1 cellular context compared by ENCODE assay signal in the genomic region with DNA sequence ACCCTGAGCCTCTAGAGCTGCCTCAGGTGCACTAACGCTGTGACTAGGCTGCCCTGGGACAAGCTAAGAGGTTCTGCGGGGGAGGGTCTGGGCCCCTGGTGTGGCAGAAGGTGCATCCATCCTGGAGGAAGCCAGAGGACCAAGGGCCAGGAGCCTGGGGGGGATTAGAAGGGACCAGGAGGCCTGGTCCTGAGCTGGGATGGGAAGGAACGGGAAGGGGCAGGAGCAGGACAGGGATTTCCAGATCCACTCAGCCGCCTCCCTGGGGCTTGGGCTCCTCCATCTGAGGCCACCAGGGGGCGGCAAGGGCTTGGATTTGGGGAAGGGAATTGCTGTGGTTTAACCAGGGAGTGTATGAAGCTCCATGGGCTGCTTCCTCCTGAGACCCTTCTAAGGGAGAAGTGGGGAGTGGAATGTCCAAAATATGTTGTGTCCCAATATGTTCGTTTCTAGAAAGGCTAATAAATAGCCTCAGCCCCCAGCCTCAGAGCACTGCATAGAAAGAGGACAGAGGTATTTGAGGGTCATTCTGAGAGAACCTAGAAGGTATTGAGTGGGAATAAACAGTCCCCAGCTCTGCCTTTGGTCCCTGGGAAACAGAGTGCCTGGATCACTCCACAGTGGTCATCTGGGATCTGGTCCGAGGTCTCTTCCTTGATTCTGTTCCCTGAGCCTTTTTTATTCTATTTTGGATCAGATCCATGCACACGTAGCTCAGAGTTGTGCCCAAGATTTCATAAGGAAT.
A peak's percentile ranks its signal among the peaks of the same experiment; 100 is the strongest.
TF ChIP-seq lines count a peak whose summit lies in the region.

No MANE protein-coding gene starts in this region.

TF ChIP-seq in K562, 482 proteins besides CTCF, POLR2A, EP300 and RAD21 (continued from another document and continues in another):
- TF ChIP-seq, protein P1, sequence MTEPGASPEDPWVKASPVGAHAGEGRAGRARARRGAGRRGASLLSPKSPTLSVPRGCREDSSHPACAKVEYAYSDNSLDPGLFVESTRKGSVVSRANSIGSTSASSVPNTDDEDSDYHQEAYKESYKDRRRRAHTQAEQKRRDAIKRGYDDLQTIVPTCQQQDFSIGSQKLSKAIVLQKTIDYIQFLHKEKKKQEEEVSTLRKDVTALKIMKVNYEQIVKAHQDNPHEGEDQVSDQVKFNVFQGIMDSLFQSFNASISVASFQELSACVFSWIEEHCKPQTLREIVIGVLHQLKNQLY (CRISPR knock-in tag; conservative IDR thresholded peaks at IDR 0.05) = no peak
- TF ChIP-seq ESRRB (CRISPR knock-in tag; IDR thresholded peaks at IDR 0.05; ENCODE audit: borderline replicate concordance) = peak; percentile 7; the same call in 1 of the 2 replicates
- no peak; the same call in 1 of the 2 replicates for TF ChIP-seq TSC22D4 (tag; IDR thresholded peaks at IDR 0.05)
- TF ChIP-seq, protein P2, sequence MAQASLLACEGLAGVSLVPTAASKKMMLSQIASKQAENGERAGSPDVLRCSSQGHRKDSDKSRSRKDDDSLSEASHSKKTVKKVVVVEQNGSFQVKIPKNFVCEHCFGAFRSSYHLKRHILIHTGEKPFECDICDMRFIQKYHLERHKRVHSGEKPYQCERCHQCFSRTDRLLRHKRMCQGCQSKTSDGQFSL (CRISPR knock-in tag; IDR thresholded peaks at IDR 0.05) = no peak
- TF ChIP-seq, protein P2 (tag; IDR thresholded peaks at IDR 0.05) = no peak
- TF ChIP-seq, protein P3, sequence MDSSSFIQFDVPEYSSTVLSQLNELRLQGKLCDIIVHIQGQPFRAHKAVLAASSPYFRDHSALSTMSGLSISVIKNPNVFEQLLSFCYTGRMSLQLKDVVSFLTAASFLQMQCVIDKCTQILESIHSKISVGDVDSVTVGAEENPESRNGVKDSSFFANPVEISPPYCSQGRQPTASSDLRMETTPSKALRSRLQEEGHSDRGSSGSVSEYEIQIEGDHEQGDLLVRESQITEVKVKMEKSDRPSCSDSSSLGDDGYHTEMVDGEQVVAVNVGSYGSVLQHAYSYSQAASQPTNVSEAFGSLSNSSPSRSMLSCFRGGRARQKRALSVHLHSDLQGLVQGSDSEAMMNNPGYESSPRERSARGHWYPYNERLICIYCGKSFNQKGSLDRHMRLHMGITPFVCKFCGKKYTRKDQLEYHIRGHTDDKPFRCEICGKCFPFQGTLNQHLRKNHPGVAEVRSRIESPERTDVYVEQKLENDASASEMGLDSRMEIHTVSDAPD (CRISPR knock-in tag; IDR thresholded peaks at IDR 0.05) = no peak
- TF ChIP-seq, protein P4, sequence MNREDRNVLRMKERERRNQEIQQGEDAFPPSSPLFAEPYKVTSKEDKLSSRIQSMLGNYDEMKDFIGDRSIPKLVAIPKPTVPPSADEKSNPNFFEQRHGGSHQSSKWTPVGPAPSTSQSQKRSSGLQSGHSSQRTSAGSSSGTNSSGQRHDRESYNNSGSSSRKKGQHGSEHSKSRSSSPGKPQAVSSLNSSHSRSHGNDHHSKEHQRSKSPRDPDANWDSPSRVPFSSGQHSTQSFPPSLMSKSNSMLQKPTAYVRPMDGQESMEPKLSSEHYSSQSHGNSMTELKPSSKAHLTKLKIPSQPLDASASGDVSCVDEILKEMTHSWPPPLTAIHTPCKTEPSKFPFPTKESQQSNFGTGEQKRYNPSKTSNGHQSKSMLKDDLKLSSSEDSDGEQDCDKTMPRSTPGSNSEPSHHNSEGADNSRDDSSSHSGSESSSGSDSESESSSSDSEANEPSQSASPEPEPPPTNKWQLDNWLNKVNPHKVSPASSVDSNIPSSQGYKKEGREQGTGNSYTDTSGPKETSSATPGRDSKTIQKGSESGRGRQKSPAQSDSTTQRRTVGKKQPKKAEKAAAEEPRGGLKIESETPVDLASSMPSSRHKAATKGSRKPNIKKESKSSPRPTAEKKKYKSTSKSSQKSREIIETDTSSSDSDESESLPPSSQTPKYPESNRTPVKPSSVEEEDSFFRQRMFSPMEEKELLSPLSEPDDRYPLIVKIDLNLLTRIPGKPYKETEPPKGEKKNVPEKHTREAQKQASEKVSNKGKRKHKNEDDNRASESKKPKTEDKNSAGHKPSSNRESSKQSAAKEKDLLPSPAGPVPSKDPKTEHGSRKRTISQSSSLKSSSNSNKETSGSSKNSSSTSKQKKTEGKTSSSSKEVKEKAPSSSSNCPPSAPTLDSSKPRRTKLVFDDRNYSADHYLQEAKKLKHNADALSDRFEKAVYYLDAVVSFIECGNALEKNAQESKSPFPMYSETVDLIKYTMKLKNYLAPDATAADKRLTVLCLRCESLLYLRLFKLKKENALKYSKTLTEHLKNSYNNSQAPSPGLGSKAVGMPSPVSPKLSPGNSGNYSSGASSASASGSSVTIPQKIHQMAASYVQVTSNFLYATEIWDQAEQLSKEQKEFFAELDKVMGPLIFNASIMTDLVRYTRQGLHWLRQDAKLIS (CRISPR knock-in tag; IDR thresholded peaks at IDR 0.05) = 0 out of 2 replicates have a peak, but pooled peaks have one; percentile 45
- TF ChIP-seq PHF8 (IDR thresholded peaks at IDR 0.05; ENCODE audit: borderline replicate concordance, low read length) = no peak
- TF ChIP-seq ZNF561 (CRISPR knock-in tag; conservative IDR thresholded peaks at IDR 0.05) = no peak
- no peak for TF ChIP-seq SMARCB1 (IDR thresholded peaks at IDR 0.05; ENCODE audit: insufficient read length, low read depth)
- TF ChIP-seq MECOM (CRISPR knock-in tag; IDR thresholded peaks at IDR 0.05) = 0 out of 2 replicates have a peak, but pooled peaks have one; percentile 39
- TF ChIP-seq, protein P5, sequence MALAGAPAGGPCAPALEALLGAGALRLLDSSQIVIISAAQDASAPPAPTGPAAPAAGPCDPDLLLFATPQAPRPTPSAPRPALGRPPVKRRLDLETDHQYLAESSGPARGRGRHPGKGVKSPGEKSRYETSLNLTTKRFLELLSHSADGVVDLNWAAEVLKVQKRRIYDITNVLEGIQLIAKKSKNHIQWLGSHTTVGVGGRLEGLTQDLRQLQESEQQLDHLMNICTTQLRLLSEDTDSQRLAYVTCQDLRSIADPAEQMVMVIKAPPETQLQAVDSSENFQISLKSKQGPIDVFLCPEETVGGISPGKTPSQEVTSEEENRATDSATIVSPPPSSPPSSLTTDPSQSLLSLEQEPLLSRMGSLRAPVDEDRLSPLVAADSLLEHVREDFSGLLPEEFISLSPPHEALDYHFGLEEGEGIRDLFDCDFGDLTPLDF (CRISPR knock-in tag; IDR thresholded peaks at IDR 0.05) = peak; percentile 73
- TF ChIP-seq NR4A1 (CRISPR knock-in tag; IDR thresholded peaks at IDR 0.05) = no peak; the same call in 1 of the 2 replicates
- TF ChIP-seq NR4A1 (tag; IDR thresholded peaks at IDR 0.05) = no peak
- TF ChIP-seq MCM3 (IDR thresholded peaks at IDR 0.05) = no peak
- TF ChIP-seq, protein P6, sequence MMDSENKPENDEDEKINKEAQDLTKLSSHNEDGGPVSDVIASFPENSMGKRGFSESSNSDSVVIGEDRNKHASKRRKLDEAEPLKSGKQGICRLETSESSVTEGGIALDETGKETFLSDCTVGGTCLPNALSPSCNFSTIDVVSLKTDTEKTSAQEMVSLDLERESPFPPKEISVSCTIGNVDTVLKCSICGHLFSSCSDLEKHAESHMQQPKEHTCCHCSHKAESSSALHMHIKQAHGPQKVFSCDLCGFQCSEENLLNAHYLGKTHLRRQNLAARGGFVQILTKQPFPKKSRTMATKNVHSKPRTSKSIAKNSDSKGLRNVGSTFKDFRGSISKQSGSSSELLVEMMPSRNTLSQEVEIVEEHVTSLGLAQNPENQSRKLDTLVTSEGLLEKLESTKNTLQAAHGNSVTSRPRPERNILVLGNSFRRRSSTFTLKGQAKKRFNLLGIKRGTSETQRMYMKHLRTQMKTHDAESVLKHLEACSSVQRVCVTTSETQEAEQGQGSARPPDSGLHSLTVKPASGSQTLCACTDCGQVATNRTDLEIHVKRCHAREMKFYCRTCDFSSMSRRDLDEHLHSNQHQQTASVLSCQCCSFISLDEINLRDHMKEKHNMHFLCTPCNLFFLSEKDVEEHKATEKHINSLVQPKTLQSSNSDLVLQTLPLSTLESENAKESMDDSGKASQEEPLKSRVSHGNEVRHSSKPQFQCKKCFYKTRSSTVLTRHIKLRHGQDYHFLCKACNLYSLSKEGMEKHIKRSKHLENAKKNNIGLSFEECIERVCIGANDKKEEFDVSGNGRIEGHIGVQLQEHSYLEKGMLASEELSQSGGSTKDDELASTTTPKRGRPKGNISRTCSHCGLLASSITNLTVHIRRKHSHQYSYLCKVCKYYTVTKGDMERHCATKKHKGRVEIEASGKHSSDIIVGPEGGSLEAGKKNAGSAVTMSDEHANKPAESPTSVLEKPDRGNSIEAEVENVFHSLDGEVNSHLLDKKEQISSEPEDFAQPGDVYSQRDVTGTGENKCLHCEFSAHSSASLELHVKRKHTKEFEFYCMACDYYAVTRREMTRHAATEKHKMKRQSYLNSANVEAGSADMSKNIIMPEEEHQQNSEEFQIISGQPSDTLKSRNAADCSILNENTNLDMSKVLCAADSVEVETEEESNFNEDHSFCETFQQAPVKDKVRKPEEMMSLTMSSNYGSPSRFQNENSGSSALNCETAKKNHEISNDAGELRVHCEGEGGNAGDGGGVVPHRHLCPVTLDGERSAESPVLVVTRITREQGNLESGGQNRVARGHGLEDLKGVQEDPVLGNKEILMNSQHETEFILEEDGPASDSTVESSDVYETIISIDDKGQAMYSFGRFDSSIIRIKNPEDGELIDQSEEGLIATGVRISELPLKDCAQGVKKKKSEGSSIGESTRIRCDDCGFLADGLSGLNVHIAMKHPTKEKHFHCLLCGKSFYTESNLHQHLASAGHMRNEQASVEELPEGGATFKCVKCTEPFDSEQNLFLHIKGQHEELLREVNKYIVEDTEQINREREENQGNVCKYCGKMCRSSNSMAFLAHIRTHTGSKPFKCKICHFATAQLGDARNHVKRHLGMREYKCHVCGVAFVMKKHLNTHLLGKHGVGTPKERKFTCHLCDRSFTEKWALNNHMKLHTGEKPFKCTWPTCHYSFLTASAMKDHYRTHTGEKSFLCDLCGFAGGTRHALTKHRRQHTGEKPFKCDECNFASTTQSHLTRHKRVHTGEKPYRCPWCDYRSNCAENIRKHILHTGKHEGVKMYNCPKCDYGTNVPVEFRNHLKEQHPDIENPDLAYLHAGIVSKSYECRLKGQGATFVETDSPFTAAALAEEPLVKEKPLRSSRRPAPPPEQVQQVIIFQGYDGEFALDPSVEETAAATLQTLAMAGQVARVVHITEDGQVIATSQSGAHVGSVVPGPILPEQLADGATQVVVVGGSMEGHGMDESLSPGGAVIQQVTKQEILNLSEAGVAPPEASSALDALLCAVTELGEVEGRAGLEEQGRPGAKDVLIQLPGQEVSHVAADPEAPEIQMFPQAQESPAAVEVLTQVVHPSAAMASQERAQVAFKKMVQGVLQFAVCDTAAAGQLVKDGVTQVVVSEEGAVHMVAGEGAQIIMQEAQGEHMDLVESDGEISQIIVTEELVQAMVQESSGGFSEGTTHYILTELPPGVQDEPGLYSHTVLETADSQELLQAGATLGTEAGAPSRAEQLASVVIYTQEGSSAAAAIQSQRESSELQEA (IDR thresholded peaks at IDR 0.05; ENCODE audit: low read depth) = no peak
- TF ChIP-seq MTF1 (CRISPR knock-in tag; IDR thresholded peaks at IDR 0.05; ENCODE audit: borderline replicate concordance) = no peak; the same call in 1 of the 2 replicates
- no peak; the same call in 1 of the 2 replicates for TF ChIP-seq ZNF212 (CRISPR knock-in tag; IDR thresholded peaks at IDR 0.05)
- TF ChIP-seq FOXK1 (CRISPR knock-in tag; IDR thresholded peaks at IDR 0.05; ENCODE audit: borderline replicate concordance) = peak; percentile 81; the same call in 1 of the 2 replicates
- TF ChIP-seq, protein P7, sequence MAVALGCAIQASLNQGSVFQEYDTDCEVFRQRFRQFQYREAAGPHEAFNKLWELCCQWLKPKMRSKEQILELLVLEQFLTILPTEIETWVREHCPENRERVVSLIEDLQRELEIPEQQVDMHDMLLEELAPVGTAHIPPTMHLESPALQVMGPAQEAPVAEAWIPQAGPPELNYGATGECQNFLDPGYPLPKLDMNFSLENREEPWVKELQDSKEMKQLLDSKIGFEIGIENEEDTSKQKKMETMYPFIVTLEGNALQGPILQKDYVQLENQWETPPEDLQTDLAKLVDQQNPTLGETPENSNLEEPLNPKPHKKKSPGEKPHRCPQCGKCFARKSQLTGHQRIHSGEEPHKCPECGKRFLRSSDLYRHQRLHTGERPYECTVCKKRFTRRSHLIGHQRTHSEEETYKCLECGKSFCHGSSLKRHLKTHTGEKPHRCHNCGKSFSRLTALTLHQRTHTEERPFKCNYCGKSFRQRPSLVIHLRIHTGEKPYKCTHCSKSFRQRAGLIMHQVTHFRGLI (CRISPR knock-in tag; IDR thresholded peaks at IDR 0.05) = no peak
- TF ChIP-seq PHB2 (IDR thresholded peaks at IDR 0.05; ENCODE audit: low read depth) = no peak
- TF ChIP-seq SRSF3 (IDR thresholded peaks at IDR 0.05; ENCODE audit: insufficient read depth, low read length) = 0 out of 2 replicates have a peak, but pooled peaks have one; percentile 71
- TF ChIP-seq BRD4 (IDR thresholded peaks at IDR 0.05) = no peak
- TF ChIP-seq NCOA2 (IDR thresholded peaks at IDR 0.05; ENCODE audit: partially characterized antibody in 2 of 2) = no peak
- no peak for TF ChIP-seq HMG20A (CRISPR knock-in tag; conservative IDR thresholded peaks at IDR 0.05)
- no peak for TF ChIP-seq ZNF311 (CRISPR knock-in tag; IDR thresholded peaks at IDR 0.05)
- TF ChIP-seq, protein P8, sequence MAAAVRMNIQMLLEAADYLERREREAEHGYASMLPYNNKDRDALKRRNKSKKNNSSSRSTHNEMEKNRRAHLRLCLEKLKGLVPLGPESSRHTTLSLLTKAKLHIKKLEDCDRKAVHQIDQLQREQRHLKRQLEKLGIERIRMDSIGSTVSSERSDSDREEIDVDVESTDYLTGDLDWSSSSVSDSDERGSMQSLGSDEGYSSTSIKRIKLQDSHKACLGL (CRISPR knock-in tag; IDR thresholded peaks at IDR 0.05; ENCODE audit: borderline replicate concordance, poor library complexity, severe bottlenecking) = no peak
- no peak for TF ChIP-seq ZNF717 (CRISPR knock-in tag; IDR thresholded peaks at IDR 0.05)
- TF ChIP-seq, protein P9, sequence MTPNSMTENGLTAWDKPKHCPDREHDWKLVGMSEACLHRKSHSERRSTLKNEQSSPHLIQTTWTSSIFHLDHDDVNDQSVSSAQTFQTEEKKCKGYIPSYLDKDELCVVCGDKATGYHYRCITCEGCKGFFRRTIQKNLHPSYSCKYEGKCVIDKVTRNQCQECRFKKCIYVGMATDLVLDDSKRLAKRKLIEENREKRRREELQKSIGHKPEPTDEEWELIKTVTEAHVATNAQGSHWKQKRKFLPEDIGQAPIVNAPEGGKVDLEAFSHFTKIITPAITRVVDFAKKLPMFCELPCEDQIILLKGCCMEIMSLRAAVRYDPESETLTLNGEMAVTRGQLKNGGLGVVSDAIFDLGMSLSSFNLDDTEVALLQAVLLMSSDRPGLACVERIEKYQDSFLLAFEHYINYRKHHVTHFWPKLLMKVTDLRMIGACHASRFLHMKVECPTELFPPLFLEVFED (CRISPR knock-in tag; conservative IDR thresholded peaks at IDR 0.05) = peak; percentile 59; the same call in 1 of the 2 replicates
- no peak for TF ChIP-seq GTF2E2 (tag; IDR thresholded peaks at IDR 0.05)
- TF ChIP-seq NFRKB (IDR thresholded peaks at IDR 0.05; ENCODE audit: low read depth) = no peak
- no peak for TF ChIP-seq SP2 (IDR thresholded peaks at IDR 0.05; ENCODE audit: extremely low read depth, low read depth, low read length, poor library complexity, severe bottlenecking)
- no peak for TF ChIP-seq SRSF7 (optimal IDR thresholded peaks at IDR 0.05; ENCODE audit: low read depth, low read length)
